13 cellular contexts compared by ENCODE assay signal in genomic region chr5:102823441-102823874, GRCh38.
DNase-seq lines count a peak whose midpoint lies in the region; ATAC-seq and TF ChIP-seq lines count a peak whose summit lies in the region.
"Had no signal": no experiment of that assay in that cellular context is flagged by ENCODE, and none has a peak within 500 bp of the region (broad histone marks: within the 10 kb centered on the region; RNA-seq: fewer than 3 reads in every experiment).

No MANE protein-coding gene starts in this region.

- no peaks in the 10 kb centered on the region for H3F3A ChIP-seq in smooth muscle cell (ENCODE audit: low read depth)

- no peak overlapping the region for H2AFZ ChIP-seq in smooth muscle cell (ENCODE audit: low read depth)

- WGBS in smooth muscle cell (ENCODE audit: low lambda C conversion rate): 15% methylated on average over 1 of the region's 1 CpG

- peak; percentile 23 for ATAC-seq in foreskin keratinocyte
- ATAC-seq: A549 had no signal

- peaks cover 22% of the 10 kb centered on the region for H3K4me1 ChIP-seq in SJSA1 (replicated peaks)
- peaks cover 7% of the 10 kb centered on the region for H3K4me1 ChIP-seq in foreskin keratinocyte
- peaks cover 9% of the 10 kb centered on the region for H3K4me1 ChIP-seq in smooth muscle cell (ENCODE audit: low read depth)
- H3K4me1 ChIP-seq: A549, suprapubic skin had no signal

- no peak for TF ChIP-seq CTCF in foreskin keratinocyte (conservative IDR thresholded peaks at IDR 0.05)
- no peak for TF ChIP-seq CTCF in smooth muscle cell (IDR thresholded peaks at IDR 0.05; ENCODE audit: borderline replicate concordance, insufficient read depth, poor library complexity, severe bottlenecking)

- peak overlapping the region; percentile 60 for H3K27ac ChIP-seq in SJSA1
- no peak overlapping the region for H3K27ac ChIP-seq in foreskin keratinocyte
- peak overlapping the region; percentile 72 for H3K27ac ChIP-seq in smooth muscle cell (ENCODE audit: low read depth)
- H3K27ac ChIP-seq: A549, suprapubic skin had no signal

- peak; percentile 43 for DNase-seq in NCI-H82 (lab: John Stamatoyannopoulos, UW)
- no peak for DNase-seq in NCI-H82 treated with DMSO at 0.1 percent for 48 hours (lab: John Stamatoyannopoulos, UW; ENCODE audit: unreplicated experiment)
- peak in 1 of 2 experiments; percentile 60 for DNase-seq in SJSA1 (ENCODE audit: low read depth in 1 of 2, low spot score in 2 of 2)
- DNase-seq in foreskin keratinocyte: no peak
- DNase-seq in smooth muscle cell (lab: John Stamatoyannopoulos, UW; ENCODE audit: unreplicated experiment): no peak
- DNase-seq in NCI-H2029 treated with DMSO at 0.1 percent for 48 hours (lab: John Stamatoyannopoulos, UW): no peak
- DNase-seq in mucosa of gallbladder (ENCODE audit: low spot score): no peak
- DNase-seq in islet precursor cell: no peak
- DNase-seq: activated CD4-positive, alpha-beta T cell treated with anti-CD3 and anti-CD28 coated beads for 1 hour; NCI-H1048; NCI-H774 had no signal

- H4K20me1 ChIP-seq in smooth muscle cell (ENCODE audit: low read depth): peaks cover 26% of the 10 kb centered on the region

- H3K9me3 ChIP-seq in SJSA1 (replicated peaks): no peaks in the 10 kb centered on the region
- H3K9me3 ChIP-seq in smooth muscle cell (replicated peaks; ENCODE audit: low read depth): no peaks in the 10 kb centered on the region
- H3K9me3 ChIP-seq: A549, suprapubic skin had no signal

- H3K4me2 ChIP-seq in smooth muscle cell: peak overlapping the region; percentile 72
- H3K4me2 ChIP-seq: A549 had no signal

- H3K27me3 ChIP-seq in SJSA1 (replicated peaks): no peaks in the 10 kb centered on the region
- H3K27me3 ChIP-seq in foreskin keratinocyte: no peaks in the 10 kb centered on the region
- H3K27me3 ChIP-seq in smooth muscle cell (ENCODE audit: low read depth): no peaks in the 10 kb centered on the region
- H3K27me3 ChIP-seq: suprapubic skin had no signal

- H3K4me3 ChIP-seq in SJSA1 (no peak overlapping the region), smooth muscle cell (no peak overlapping the region)
- H3K4me3 ChIP-seq: A549, suprapubic skin had no signal

- H3K36me3 ChIP-seq in SJSA1: no peaks in the 10 kb centered on the region
- no peaks in the 10 kb centered on the region for H3K36me3 ChIP-seq in smooth muscle cell (ENCODE audit: low read depth)
- H3K36me3 ChIP-seq: suprapubic skin had no signal

- H3K9ac ChIP-seq in smooth muscle cell (ENCODE audit: low read depth): no peak overlapping the region

- H3K79me2 ChIP-seq in smooth muscle cell (ENCODE audit: low read depth): no peaks in the 10 kb centered on the region
